In the genomic region with DNA sequence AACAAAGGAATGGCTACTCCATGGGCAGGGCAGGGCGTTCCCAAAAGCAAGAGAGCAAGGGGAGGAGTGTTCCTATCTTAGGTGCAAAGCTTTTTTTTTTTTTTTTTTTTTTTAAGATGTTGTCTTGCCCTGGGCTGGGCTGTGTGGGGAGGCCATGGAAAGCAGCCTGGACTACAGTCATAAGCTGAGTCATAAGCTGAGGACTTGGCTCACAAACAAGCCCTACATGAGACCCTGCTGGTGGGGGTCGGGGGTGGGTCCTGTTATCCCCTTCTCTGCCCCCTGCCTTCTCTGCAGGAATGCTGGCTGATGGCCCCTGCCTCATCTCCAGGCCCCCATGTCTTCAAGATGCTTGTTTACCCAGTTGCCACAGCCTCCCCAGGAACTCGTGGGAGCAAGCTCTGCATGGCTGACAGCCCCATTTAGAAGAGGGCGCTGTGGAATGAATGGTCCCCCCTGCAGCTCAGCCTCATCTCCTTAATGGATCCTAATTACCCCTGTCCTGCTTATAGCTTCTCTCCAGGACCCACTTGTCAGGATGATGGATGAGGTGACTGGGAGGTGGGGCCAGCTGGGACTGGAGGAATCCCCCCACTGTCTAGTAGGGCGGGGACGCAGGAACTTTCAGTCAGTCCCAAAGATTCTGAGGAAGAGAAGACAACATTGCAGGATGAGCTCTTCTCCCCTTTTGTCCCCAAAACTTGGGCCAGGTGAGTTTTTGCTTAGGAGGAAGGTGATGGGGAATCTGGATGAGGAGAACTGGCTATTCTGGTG, we compare ENCODE assay signal across 12 cellular contexts.
DNase-seq lines count a peak whose midpoint lies in the region; ATAC-seq, FAIRE-seq and TF ChIP-seq lines count a peak whose summit lies in the region.
"Had no signal": no experiment of that assay in that cellular context is flagged by ENCODE, and none has a peak within 500 bp of the region (broad histone marks: within the 10 kb centered on the region; RNA-seq: fewer than 3 reads in every experiment).

No MANE protein-coding gene starts in this region.

- TF ChIP-seq EP300 in A549 (IDR thresholded peaks at IDR 0.05) (no peak), ovary (IDR thresholded peaks at IDR 0.05) (no peak)

- CTCF ChIA-PET in A549 (lab: Yijun Ruan, JAX) (interaction anchor here (0.7 to 2.6 kb wide), 8 partner anchors 9 to 683 kb away, joined by 3 to 12 read pairs (median 3); no protein-coding TSS in a partner anchor), HEK293T (lab: Yijun Ruan, JAX) (interaction anchor here (0.7 to 1.2 kb wide), 4 partner anchors 8 to 40 kb away, joined by 3 to 4 read pairs (median 3); no protein-coding TSS in a partner anchor)

- H3K36me3 ChIP-seq in adipocyte (ENCODE audit: control insufficient read depth, insufficient read depth, low read length, severe bottlenecking), result no peaks in the 10 kb centered on the region
- H3K36me3 ChIP-seq in ovary, result no peaks in the 10 kb centered on the region
- H3K36me3 ChIP-seq: transverse colon had no signal

- H3K27ac ChIP-seq in A549, result peak overlapping the region; percentile 66 to 81
- H3K27ac ChIP-seq in ovary, result no peak overlapping the region
- H3K27ac ChIP-seq: transverse colon had no signal

- peak; percentile 19 to 63 for DNase-seq in A549 (ENCODE audit: low read depth in 1 of 2, low spot score in 1 of 2)
- peak; percentile 51 for DNase-seq in HEK293T (ENCODE audit: extremely low spot score)
- DNase-seq in adipocyte (ENCODE audit: low read depth), result peak; percentile 34
- DNase-seq in islet precursor cell, result peak; percentile 93
- DNase-seq in NOMO-1 treated with dmso at 0.1 percent for 144 hours (lab: John Stamatoyannopoulos, UW; ENCODE audit: unreplicated experiment), result no peak
- no peak for DNase-seq in ovary
- DNase-seq in central memory CD4-positive, alpha-beta T cell, result no peak
- DNase-seq in activated CD4-positive, CD25-positive, alpha-beta regulatory T cell (lab: John Stamatoyannopoulos, UW), result no peak
- DNase-seq: aorta, naive B cell, NCI-H510A, transverse colon had no signal

- no peaks in the 10 kb centered on the region for H3K9me3 ChIP-seq in A549
- H3K9me3 ChIP-seq in adipocyte (ENCODE audit: control insufficient read depth, low read length), result no peaks in the 10 kb centered on the region
- H3K9me3 ChIP-seq in ovary, result no peaks in the 10 kb centered on the region
- H3K9me3 ChIP-seq: transverse colon had no signal

- TF ChIP-seq CTCF in A549 (IDR thresholded peaks at IDR 0.05), result no peak
- no peak for TF ChIP-seq CTCF in ovary (IDR thresholded peaks at IDR 0.05)

- POLR2A ChIA-PET in A549 (lab: Yijun Ruan, JAX) (interaction anchor here (0.5 to 1.0 kb wide), 2 partner anchors 8 to 373 kb away, joined by 3 to 5 read pairs; no protein-coding TSS in a partner anchor), HEK293T (lab: Yijun Ruan, JAX) (interaction anchor here (0.6 to 1.1 kb wide), 3 partner anchors 52 to 792 kb away, joined by 3 to 6 read pairs (median 3); no protein-coding TSS in a partner anchor)

- ATAC-seq in A549, result peak; percentile 67 to 71

- no peak overlapping the region for H3K4me3 ChIP-seq in A549
- no peak overlapping the region for H3K4me3 ChIP-seq in adipocyte (ENCODE audit: low read length)
- no peak overlapping the region for H3K4me3 ChIP-seq in ovary
- H3K4me3 ChIP-seq: transverse colon had no signal

- no peak for TF ChIP-seq POLR2A in A549 (IDR thresholded peaks at IDR 0.05; ENCODE audit: low read length)
- TF ChIP-seq POLR2A in ovary (IDR thresholded peaks at IDR 0.05), result no peak

- intact Hi-C loops in ovary (cut with DNase I), result no loop called here

- H3K27me3 ChIP-seq in adipocyte (replicated peaks; ENCODE audit: control insufficient read depth, insufficient read depth, low read length), result no peaks in the 10 kb centered on the region
- H3K27me3 ChIP-seq in ovary, result no peaks in the 10 kb centered on the region
- H3K27me3 ChIP-seq: transverse colon had no signal

- FAIRE-seq in A549 (lab: Jason Lieb, UNC), result no peak

- peak overlapping the region; percentile 23 for H3K4me2 ChIP-seq in A549

- H3K9ac ChIP-seq in adipocyte (ENCODE audit: low read length), result no peak overlapping the region

- WGBS in A549 (ENCODE audit: missing lambda C conversion rate), result 60% methylated on average over 5 of the region's 6 CpGs
- 39 to 46% (median 44%) methylated on average over 6 of the region's 6 CpGs for WGBS in ovary, 3 donors

- peaks cover 41% of the 10 kb centered on the region for H3K4me1 ChIP-seq in A549
- peaks cover 24% of the 10 kb centered on the region for H3K4me1 ChIP-seq in adipocyte (ENCODE audit: control insufficient read depth, insufficient read depth, low read length)
- H3K4me1 ChIP-seq in ovary (ENCODE audit: insufficient read depth), result no peaks in the 10 kb centered on the region
- H3K4me1 ChIP-seq: transverse colon had no signal

- TF ChIP-seq RAD21 in A549 (conservative IDR thresholded peaks at IDR 0.05 in 1 of 2, IDR thresholded peaks at IDR 0.05 in 1 of 2), result no peak

TF ChIP-seq in A549, 52 proteins besides CTCF, POLR2A, EP300 and RAD21:
- 0 out of 2 replicates have a peak, but pooled peaks have one; percentile 44 for TF ChIP-seq JUNB (IDR thresholded peaks at IDR 0.05)
- TF ChIP-seq, protein P1, sequence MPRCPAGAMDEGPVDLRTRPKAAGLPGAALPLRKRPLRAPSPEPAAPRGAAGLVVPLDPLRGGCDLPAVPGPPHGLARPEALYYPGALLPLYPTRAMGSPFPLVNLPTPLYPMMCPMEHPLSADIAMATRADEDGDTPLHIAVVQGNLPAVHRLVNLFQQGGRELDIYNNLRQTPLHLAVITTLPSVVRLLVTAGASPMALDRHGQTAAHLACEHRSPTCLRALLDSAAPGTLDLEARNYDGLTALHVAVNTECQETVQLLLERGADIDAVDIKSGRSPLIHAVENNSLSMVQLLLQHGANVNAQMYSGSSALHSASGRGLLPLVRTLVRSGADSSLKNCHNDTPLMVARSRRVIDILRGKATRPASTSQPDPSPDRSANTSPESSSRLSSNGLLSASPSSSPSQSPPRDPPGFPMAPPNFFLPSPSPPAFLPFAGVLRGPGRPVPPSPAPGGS (IDR thresholded peaks at IDR 0.05), result no peak

TF ChIP-seq in HEK293T, 16 proteins besides CTCF, POLR2A, EP300 and RAD21:
- no peak for TF ChIP-seq NFRKB (IDR thresholded peaks at IDR 0.05)
- TF ChIP-seq FOXA1 (IDR thresholded peaks at IDR 0.05), result 0 out of 2 replicates have a peak, but pooled peaks have one; percentile 18
- TF ChIP-seq TARDBP (IDR thresholded peaks at IDR 0.05), result no peak
- peak; percentile 95 for TF ChIP-seq ZNF384 (IDR thresholded peaks at IDR 0.05)
- TF ChIP-seq ARNT (IDR thresholded peaks at IDR 0.05), result no peak
- TF ChIP-seq HDGF (IDR thresholded peaks at IDR 0.05; ENCODE audit: borderline replicate concordance), result no peak
- no peak for TF ChIP-seq LEF1 (IDR thresholded peaks at IDR 0.05; ENCODE audit: borderline replicate concordance)
- TF ChIP-seq SP1 (IDR thresholded peaks at IDR 0.05), result no peak
- peak; percentile 67 for TF ChIP-seq FOXM1 (IDR thresholded peaks at IDR 0.05; ENCODE audit: borderline replicate concordance)
- TF ChIP-seq, protein P2, sequence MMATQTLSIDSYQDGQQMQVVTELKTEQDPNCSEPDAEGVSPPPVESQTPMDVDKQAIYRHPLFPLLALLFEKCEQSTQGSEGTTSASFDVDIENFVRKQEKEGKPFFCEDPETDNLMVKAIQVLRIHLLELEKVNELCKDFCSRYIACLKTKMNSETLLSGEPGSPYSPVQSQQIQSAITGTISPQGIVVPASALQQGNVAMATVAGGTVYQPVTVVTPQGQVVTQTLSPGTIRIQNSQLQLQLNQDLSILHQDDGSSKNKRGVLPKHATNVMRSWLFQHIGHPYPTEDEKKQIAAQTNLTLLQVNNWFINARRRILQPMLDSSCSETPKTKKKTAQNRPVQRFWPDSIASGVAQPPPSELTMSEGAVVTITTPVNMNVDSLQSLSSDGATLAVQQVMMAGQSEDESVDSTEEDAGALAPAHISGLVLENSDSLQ (IDR thresholded peaks at IDR 0.05), result peak; percentile 95
- peak; percentile 74; the same call in 1 of the 2 replicates for TF ChIP-seq CTBP1 (IDR thresholded peaks at IDR 0.05; ENCODE audit: borderline replicate concordance)
- no peak for TF ChIP-seq FOXK2 (IDR thresholded peaks at IDR 0.05)
- TF ChIP-seq ELF4 (IDR thresholded peaks at IDR 0.05), result no peak
- TF ChIP-seq SUZ12 (IDR thresholded peaks at IDR 0.05), result no peak
- TF ChIP-seq L3MBTL2 (conservative IDR thresholded peaks at IDR 0.05), result no peak
- no peak for TF ChIP-seq BHLHE40 (IDR thresholded peaks at IDR 0.05; ENCODE audit: borderline replicate concordance)
TF ChIP-seq in HEK293T: peak in this region for 5.

Comparison
In these comparisons a context has a peak if more than half of its experiments do, and no peak if none do; other contexts are left out.
1. DNase-seq: peak in A549 (2 of 2), HEK293T (single experiment), adipocyte (single experiment) and islet precursor cell (single experiment); none in NOMO-1 treated with dmso at 0.1 percent for 144 hours (single experiment), ovary (0 of 5), central memory CD4-positive, alpha-beta T cell (single experiment) and activated CD4-positive, CD25-positive, alpha-beta regulatory T cell (0 of 4).
2. H3K27ac ChIP-seq: peak in A549 (2 of 2); none in ovary (0 of 2).